8 cellular contexts compared by ENCODE assay signal in genomic region chr19:17209126-17210036, GRCh38. TPM values are rescaled to one million over a fixed set of nuclear protein-coding genes. Genes with fewer than 3 reads are reported as not detected.
A peak's percentile ranks its signal among the peaks of the same experiment; 100 is the strongest.
DNase-seq lines count a peak whose midpoint lies in the region; ATAC-seq and TF ChIP-seq lines count a peak whose summit lies in the region.

No MANE protein-coding gene starts in this region.

- H3K27me3 ChIP-seq in AG04450 (ENCODE audit: control insufficient read depth, insufficient read depth, low read length) = no peaks in the 10 kb centered on the region

- POLR2A ChIA-PET in AG04450 (lab: Yijun Ruan, JAX) = interaction anchor here (1.3 kb wide), 1 partner anchor 17 kb away, joined by 3 read pairs; no protein-coding TSS in a partner anchor

- no peak overlapping the region for H3K4me3 ChIP-seq in AG04450 (ENCODE audit: low read depth, low read length)
- no peak overlapping the region for H3K4me3 ChIP-seq in SK-N-MC

- no peak overlapping the region for H3K9ac ChIP-seq in SK-N-MC (ENCODE audit: insufficient read length)

- no peaks in the 10 kb centered on the region for H3K36me3 ChIP-seq in SK-N-MC (ENCODE audit: insufficient read depth, low read length)

- DNase-seq in AG04450 (ENCODE audit: low read depth, low spot score) (no peak), GM13977 (ENCODE audit: low spot score) (peak; percentile 77), SK-N-MC (ENCODE audit: low read depth, low spot score) (peak; percentile 34), dermis blood vessel endothelial cell (peak; percentile 37), HuH-7.5 (ENCODE audit: low spot score) (no peak)
- peak; percentile 35 to 69 for DNase-seq in stimulated activated CD4-positive, alpha-beta T cell treated with anti-CD3 and anti-CD28 coated beads, Interleukin-2, amount 100 ng/mL, for 24 hours
- no peak for DNase-seq in effector CD4-positive, alpha-beta T cell

- peaks cover 9% of the 10 kb centered on the region; the same call in 1 of the 2 replicates for H3K9me3 ChIP-seq in AG04450 (ENCODE audit: control insufficient read depth, insufficient read depth, low read length)
- no peaks in the 10 kb centered on the region for H3K9me3 ChIP-seq in SK-N-MC (ENCODE audit: low read depth, low read length)

- CTCF ChIA-PET in AG04450 (lab: Charles Lee) = no interaction called here

- H3K27ac ChIP-seq in AG04450 (ENCODE audit: low read depth, low read length) (peak overlapping the region; percentile 31), SK-N-MC (no peak overlapping the region)

- no peak for ATAC-seq in HG02884 (IDR thresholded peaks at IDR 0.05; ENCODE audit: unreplicated experiment)

- in situ Hi-C loops in GM13977 (cut with MboI; ENCODE audit: low pct_unique_long_range_greater_than_20kb, low sequenced_read_pairs, unreplicated experiment) = no loop called here

- TF ChIP-seq CTCF in AG04450 (IDR thresholded peaks at IDR 0.05; ENCODE audit: low read depth, low read length) (no peak), GM13977 (IDR thresholded peaks at IDR 0.05; ENCODE audit: extremely low read depth, insufficient read depth, missing control alignments) (no peak)

RNA-seq across cellular contexts. Expression of gene USE1, which starts 5.8 kb away (rescaled TPM):
- polyA plus RNA-seq in AG04450 (2011; rRNA removed) = 21.1 and 25.1 TPM in 2 replicates
- 16.3 and 17.4 TPM in 2 replicates for polyA minus RNA-seq in AG04450 (2011; rRNA and poly(A)+ RNA removed)
- total RNA-seq in dermis blood vessel endothelial cell = 18.7 and 24.8 TPM in 2 replicates

RNA-seq across cellular contexts. Expression of gene OCEL1, which starts 16.6 kb away (rescaled TPM):
- 4.6 and 6.7 TPM in 2 replicates for polyA plus RNA-seq in AG04450 (2011; rRNA removed)
- 3.4 and 5.0 TPM in 2 replicates for polyA minus RNA-seq in AG04450 (2011; rRNA and poly(A)+ RNA removed)
- 3.8 and 4.4 TPM in 2 replicates for total RNA-seq in dermis blood vessel endothelial cell

RNA-seq across cellular contexts. Expression of gene NR2F6, which starts 36.3 kb away (rescaled TPM):
- polyA plus RNA-seq in AG04450 (2011; rRNA removed) = 16.3 and 18.9 TPM in 2 replicates
- 8.8 and 12.6 TPM in 2 replicates for polyA minus RNA-seq in AG04450 (2011; rRNA and poly(A)+ RNA removed)
- 63.1 and 82.0 TPM in 2 replicates for total RNA-seq in dermis blood vessel endothelial cell

RNA-seq across cellular contexts. Expression of gene USHBP1, which starts 55.2 kb away (rescaled TPM):
- polyA plus RNA-seq in AG04450 (2011; rRNA removed) = not detected in 2 replicates
- not detected in 2 replicates for polyA minus RNA-seq in AG04450 (2011; rRNA and poly(A)+ RNA removed)
- 48.6 and 75.9 TPM in 2 replicates for total RNA-seq in dermis blood vessel endothelial cell

RNA-seq across cellular contexts. Expression of gene BABAM1, which starts 57.9 kb away (rescaled TPM):
- polyA plus RNA-seq in AG04450 (2011; rRNA removed) = 92.0 and 98.6 TPM in 2 replicates
- 32.7 and 41.8 TPM in 2 replicates for polyA minus RNA-seq in AG04450 (2011; rRNA and poly(A)+ RNA removed)
- 98.2 and 137 TPM in 2 replicates for total RNA-seq in dermis blood vessel endothelial cell

Comparison
In these comparisons a context has a peak if more than half of its experiments do, and no peak if none do; other contexts are left out.
1. DNase-seq: peak in GM13977 (single experiment), SK-N-MC (single experiment), dermis blood vessel endothelial cell (single experiment) and stimulated activated CD4-positive, alpha-beta T cell treated with anti-CD3 and anti-CD28 coated beads, Interleukin-2, amount 100 ng/mL, for 24 hours (2 of 2); none in AG04450 (single experiment), HuH-7.5 (single experiment) and effector CD4-positive, alpha-beta T cell (single experiment).